In genomic region chr5:172788771-172789686, GRCh38 we compare ENCODE assay signal across 1 cellular context.
TF ChIP-seq lines count a peak whose summit lies in the region.

No MANE protein-coding gene starts in this region.

TF ChIP-seq in HepG2, 621 proteins besides CTCF, POLR2A, EP300 and RAD21 (continued from another document and continues in another):
- TF ChIP-seq MNT (IDR thresholded peaks at IDR 0.05), result no peak
- peak; percentile 36; the same call in 1 of the 2 replicates for TF ChIP-seq ZNF331 (CRISPR knock-in tag; IDR thresholded peaks at IDR 0.05)
- TF ChIP-seq ZNF569 (CRISPR knock-in tag; IDR thresholded peaks at IDR 0.05; ENCODE audit: borderline replicate concordance), result no peak
- TF ChIP-seq ZNF501 (CRISPR knock-in tag; IDR thresholded peaks at IDR 0.05), result peak; percentile 68
- no peak for TF ChIP-seq ZNF547 (CRISPR knock-in tag; IDR thresholded peaks at IDR 0.05)
- peak; percentile 33 for TF ChIP-seq SRSF1 (optimal IDR thresholded peaks at IDR 0.05; ENCODE audit: low read depth, low read length)
- TF ChIP-seq ETV6 (CRISPR knock-in tag; conservative IDR thresholded peaks at IDR 0.05), result no peak
- 0 out of 2 replicates have a peak, but pooled peaks have one; percentile 34 for TF ChIP-seq ZNF292 (CRISPR knock-in tag; IDR thresholded peaks at IDR 0.05; ENCODE audit: borderline replicate concordance, low read depth)
- no peak for TF ChIP-seq ZC3H4 (CRISPR knock-in tag; IDR thresholded peaks at IDR 0.05; ENCODE audit: borderline replicate concordance)
- no peak for TF ChIP-seq MED13 (CRISPR knock-in tag; IDR thresholded peaks at IDR 0.05)
- TF ChIP-seq E2F1 (CRISPR knock-in tag; IDR thresholded peaks at IDR 0.05), result no peak
- no peak for TF ChIP-seq MTERF4 (CRISPR knock-in tag; IDR thresholded peaks at IDR 0.05)
- TF ChIP-seq ZNF891 (CRISPR knock-in tag; IDR thresholded peaks at IDR 0.05), result no peak
- TF ChIP-seq ASH2L (IDR thresholded peaks at IDR 0.05; ENCODE audit: insufficient read length, low read depth, low read length), result peak; percentile 76
- TF ChIP-seq NCOR1 (IDR thresholded peaks at IDR 0.05; ENCODE audit: borderline replicate concordance, low read length), result peak; percentile 79; the same call in 1 of the 2 replicates
- no peak for TF ChIP-seq ATF7 (IDR thresholded peaks at IDR 0.05)
- TF ChIP-seq ATF7 (CRISPR knock-in tag; IDR thresholded peaks at IDR 0.05), result 0 out of 2 replicates have a peak, but pooled peaks have one; percentile 0
- TF ChIP-seq ZNF567 (CRISPR knock-in tag; IDR thresholded peaks at IDR 0.05; ENCODE audit: borderline replicate concordance), result 0 out of 2 replicates have a peak, but pooled peaks have one; percentile 76
- no peak for TF ChIP-seq ZNF629 (CRISPR knock-in tag; conservative IDR thresholded peaks at IDR 0.05)
- no peak for TF ChIP-seq HINFP (CRISPR knock-in tag; IDR thresholded peaks at IDR 0.05; ENCODE audit: low read depth)
- no peak for TF ChIP-seq SMAD9 (CRISPR knock-in tag; IDR thresholded peaks at IDR 0.05)
- no peak for TF ChIP-seq MTF1 (CRISPR knock-in tag; IDR thresholded peaks at IDR 0.05)
- TF ChIP-seq ZNF703 (CRISPR knock-in tag; IDR thresholded peaks at IDR 0.05; ENCODE audit: borderline replicate concordance), result no peak
- no peak for TF ChIP-seq GPBP1L1 (CRISPR knock-in tag; IDR thresholded peaks at IDR 0.05)
- TF ChIP-seq SKIL (CRISPR knock-in tag; IDR thresholded peaks at IDR 0.05; ENCODE audit: borderline replicate concordance), result no peak
- no peak for TF ChIP-seq STAT6 (CRISPR knock-in tag; IDR thresholded peaks at IDR 0.05; ENCODE audit: borderline replicate concordance)
- no peak for TF ChIP-seq ZFP90 (CRISPR knock-in tag; IDR thresholded peaks at IDR 0.05; ENCODE audit: borderline replicate concordance)
- no peak for TF ChIP-seq ZSCAN12 (CRISPR knock-in tag; IDR thresholded peaks at IDR 0.05)
- TF ChIP-seq HNF4A (CRISPR knock-in tag; IDR thresholded peaks at IDR 0.05), result peak; percentile 65; the same call in 1 of the 2 replicates
- no peak for TF ChIP-seq ZNF83 (CRISPR knock-in tag; IDR thresholded peaks at IDR 0.05; ENCODE audit: borderline replicate concordance)
- no peak for TF ChIP-seq HNRNPLL (IDR thresholded peaks at IDR 0.05; ENCODE audit: low read depth, low read length, poor library complexity, severe bottlenecking)
- TF ChIP-seq POGK (CRISPR knock-in tag; conservative IDR thresholded peaks at IDR 0.05), result peak; percentile 16; the same call in 1 of the 2 replicates
- TF ChIP-seq CREBL2 (CRISPR knock-in tag; IDR thresholded peaks at IDR 0.05; ENCODE audit: borderline replicate concordance), result no peak
- TF ChIP-seq KAT8 (CRISPR knock-in tag; IDR thresholded peaks at IDR 0.05), result peak; percentile 10; the same call in 1 of the 2 replicates
- TF ChIP-seq MIER3 (CRISPR knock-in tag; IDR thresholded peaks at IDR 0.05; ENCODE audit: borderline replicate concordance), result peak; percentile 51; the same call in 1 of the 2 replicates
- TF ChIP-seq ZNF264 (CRISPR knock-in tag; IDR thresholded peaks at IDR 0.05), result no peak
- TF ChIP-seq ZBTB7A (CRISPR knock-in tag; IDR thresholded peaks at IDR 0.05), result no peak
- TF ChIP-seq PPARG (CRISPR knock-in tag; conservative IDR thresholded peaks at IDR 0.05), result peak; percentile 91
- TF ChIP-seq PLRG1 (conservative IDR thresholded peaks at IDR 0.05), result no peak
- TF ChIP-seq U2AF2 (IDR thresholded peaks at IDR 0.05; ENCODE audit: low read depth, low read length), result no peak
- TF ChIP-seq TCF12 (IDR thresholded peaks at IDR 0.05), result no peak
- TF ChIP-seq TCF12 (CRISPR knock-in tag; IDR thresholded peaks at IDR 0.05), result no peak; the same call in 1 of the 2 replicates
- TF ChIP-seq HOXA3 (CRISPR knock-in tag; IDR thresholded peaks at IDR 0.05), result peak; percentile 67; the same call in 1 of the 2 replicates
- TF ChIP-seq CHCHD3 (CRISPR knock-in tag; IDR thresholded peaks at IDR 0.05), result no peak
- no peak for TF ChIP-seq ZNF329 (CRISPR knock-in tag; IDR thresholded peaks at IDR 0.05; ENCODE audit: low read depth)
- no peak for TF ChIP-seq PRMT3 (CRISPR knock-in tag; IDR thresholded peaks at IDR 0.05; ENCODE audit: borderline replicate concordance, low read depth)
- no peak for TF ChIP-seq TOE1 (CRISPR knock-in tag; IDR thresholded peaks at IDR 0.05)
- 0 out of 2 replicates have a peak, but pooled peaks have one; percentile 10 for TF ChIP-seq MXD4 (CRISPR knock-in tag; IDR thresholded peaks at IDR 0.05)
- no peak for TF ChIP-seq KLF13 (CRISPR knock-in tag; IDR thresholded peaks at IDR 0.05)
- TF ChIP-seq HNRNPH1 (optimal IDR thresholded peaks at IDR 0.05; ENCODE audit: low read depth, low read length), result no peak
- peak; percentile 37; the same call in 1 of the 2 replicates for TF ChIP-seq DPF2 (CRISPR knock-in tag; IDR thresholded peaks at IDR 0.05; ENCODE audit: borderline replicate concordance, low read depth)
- no peak for TF ChIP-seq ZNF383 (CRISPR knock-in tag; IDR thresholded peaks at IDR 0.05; ENCODE audit: borderline replicate concordance)
- peak; percentile 33; the same call in 1 of the 2 replicates for TF ChIP-seq THAP9 (CRISPR knock-in tag; IDR thresholded peaks at IDR 0.05; ENCODE audit: borderline replicate concordance)
- TF ChIP-seq ZNF441 (CRISPR knock-in tag; IDR thresholded peaks at IDR 0.05; ENCODE audit: borderline replicate concordance), result no peak
- TF ChIP-seq NFE2L1 (CRISPR knock-in tag; IDR thresholded peaks at IDR 0.05; ENCODE audit: borderline replicate concordance), result no peak
- TF ChIP-seq RXRA (CRISPR knock-in tag; IDR thresholded peaks at IDR 0.05), result peak; percentile 43; the same call in 1 of the 2 replicates
